In the genomic region with DNA sequence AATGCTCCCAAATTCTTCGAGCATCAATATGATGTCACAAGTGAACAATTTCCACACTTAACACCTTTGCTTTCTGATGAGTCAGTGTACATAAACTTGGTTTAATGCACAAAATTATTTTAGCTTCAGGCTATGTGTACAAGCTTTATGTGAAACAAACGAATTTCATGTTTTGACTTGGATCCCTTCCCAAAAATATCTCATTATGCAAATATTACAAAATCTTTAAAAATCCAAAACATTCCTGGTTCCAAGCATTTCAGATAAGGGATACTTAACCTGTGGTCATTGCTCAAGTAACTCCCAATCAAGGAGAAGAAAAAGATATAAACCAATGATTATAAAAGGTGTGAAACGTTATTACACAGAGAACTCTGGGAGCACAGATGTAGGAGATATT, we compare ENCODE assay signal across 22 cellular contexts. TPM values are rescaled to one million over a fixed set of nuclear protein-coding genes. Genes with fewer than 3 reads are reported as not detected.
DNase-seq lines count a peak whose midpoint lies in the region; ATAC-seq and TF ChIP-seq lines count a peak whose summit lies in the region.
"Had no signal": no experiment of that assay in that cellular context is flagged by ENCODE, and none has a peak within 500 bp of the region (broad histone marks: within the 10 kb centered on the region; RNA-seq: fewer than 3 reads in every experiment).

No MANE protein-coding gene starts in this region.

- POLR2A ChIA-PET in GM10248 (lab: Yijun Ruan, JAX) = no interaction called here

- H3K27ac Mint-ChIP-seq in natural killer cell = peak overlapping the region; percentile 56 to 63
- H3K27ac Mint-ChIP-seq in natural killer cell treated with Interleukin-12 subunit alpha and Interleukin-12 subunit beta and Interleukin-15 and Interleukin-18, amount 100 ng/mL, for 72 hours = peak overlapping the region in 1 of 2 donors; percentile 29
- H3K27ac Mint-ChIP-seq: activated CD4-positive, alpha-beta T cell treated with anti-CD3 and anti-CD28 coated beads, Interleukin-2, amount 10 ng/mL, durations not matched to agents 24 days and 14 days; activated naive CD8-positive, alpha-beta T cell treated with anti-CD3 and anti-CD28 coated beads for 36 hours; progenitor cell of endocrine pancreas had no signal

- H3K9me3 ChIP-seq in adipocyte (ENCODE audit: control insufficient read depth, low read length) = no peaks in the 10 kb centered on the region
- H3K9me3 ChIP-seq: SJCRH30, stomach had no signal

- DNase-seq in natural killer cell (no peak), adipocyte (ENCODE audit: low read depth) (peak; percentile 56), fibroblast of the aortic adventitia (ENCODE audit: low read depth) (peak; percentile 70), Kasumi-1 (lab: John Stamatoyannopoulos, UW) (no peak), GM10248 (ENCODE audit: extremely low spot score) (no peak)
- DNase-seq in natural killer cell treated with Interleukin-12 subunit alpha and Interleukin-12 subunit beta and Interleukin-15 and Interleukin-18, amount 100 ng/mL, for 72 hours (ENCODE audit: low spot score) = no peak
- DNase-seq: activated CD4-positive, alpha-beta T cell treated with anti-CD3 and anti-CD28 coated beads, Interleukin-2, amount 10 ng/mL, durations not matched to agents 24 days and 14 days; activated naive CD8-positive, alpha-beta T cell treated with anti-CD3 and anti-CD28 coated beads for 36 hours; activated T-cell treated with anti-CD3 and anti-CD28 coated beads for 4 hours; Calu3; hippocampal formation; NCI-H1105 treated with DMSO at 0.1 percent for 48 hours; SJCRH30; stimulated activated CD4-positive, alpha-beta T cell treated with anti-CD3 and anti-CD28 coated beads, Interleukin-12 subunit alpha, Interleukin-12 subunit beta, amount 100 ng/mL, for 4 hours; stomach had no signal

- H3K9ac ChIP-seq in adipocyte (ENCODE audit: low read length) = no peak overlapping the region

- intact Hi-C loops in natural killer cell (cut with micrococcal nuclease) = no loop called here

- H3K4me1 ChIP-seq in adipocyte (ENCODE audit: control insufficient read depth, insufficient read depth, low read length) = peaks cover 18% of the 10 kb centered on the region
- H3K4me1 ChIP-seq: SJCRH30 had no signal

- CTCF ChIA-PET in GM10248 (lab: Yijun Ruan, JAX) = interaction anchor here (0.9 to 1.3 kb wide), 2 partner anchors 10 to 11 kb away, joined by 3 read pairs; no protein-coding TSS in a partner anchor

- H3K36me3 ChIP-seq in adipocyte (ENCODE audit: control insufficient read depth, insufficient read depth, low read length, severe bottlenecking) = peaks cover 35% of the 10 kb centered on the region

- H3K9me3 Mint-ChIP-seq in natural killer cell = no peaks in the 10 kb centered on the region
- H3K9me3 Mint-ChIP-seq in natural killer cell treated with Interleukin-12 subunit alpha and Interleukin-12 subunit beta and Interleukin-15 and Interleukin-18, amount 100 ng/mL, for 72 hours = no peaks in the 10 kb centered on the region
- H3K9me3 Mint-ChIP-seq: activated CD4-positive, alpha-beta T cell treated with anti-CD3 and anti-CD28 coated beads, Interleukin-2, amount 10 ng/mL, durations not matched to agents 24 days and 14 days; activated naive CD8-positive, alpha-beta T cell treated with anti-CD3 and anti-CD28 coated beads for 36 hours; GM23338 had no signal

- H3K36me3 Mint-ChIP-seq in natural killer cell = no peaks in the 10 kb centered on the region
- H3K36me3 Mint-ChIP-seq in natural killer cell treated with Interleukin-12 subunit alpha and Interleukin-12 subunit beta and Interleukin-15 and Interleukin-18, amount 100 ng/mL, for 72 hours = peaks cover 6% of the 10 kb centered on the region

- no peak overlapping the region for H3K4me3 Mint-ChIP-seq in natural killer cell
- no peak overlapping the region for H3K4me3 Mint-ChIP-seq in natural killer cell treated with Interleukin-12 subunit alpha and Interleukin-12 subunit beta and Interleukin-15 and Interleukin-18, amount 100 ng/mL, for 72 hours
- H3K4me3 Mint-ChIP-seq: activated CD4-positive, alpha-beta T cell treated with anti-CD3 and anti-CD28 coated beads, Interleukin-2, amount 10 ng/mL, durations not matched to agents 24 days and 14 days; activated naive CD8-positive, alpha-beta T cell treated with anti-CD3 and anti-CD28 coated beads for 36 hours; GM23338 had no signal

- H3K27me3 ChIP-seq in adipocyte (replicated peaks; ENCODE audit: control insufficient read depth, insufficient read depth, low read length) = no peaks in the 10 kb centered on the region
- H3K27me3 ChIP-seq: SJCRH30, stomach had no signal

- no peaks in the 10 kb centered on the region for H3K27me3 Mint-ChIP-seq in natural killer cell (ENCODE audit: low read depth in 2 of 2)
- H3K27me3 Mint-ChIP-seq in natural killer cell treated with Interleukin-12 subunit alpha and Interleukin-12 subunit beta and Interleukin-15 and Interleukin-18, amount 100 ng/mL, for 72 hours = no peaks in the 10 kb centered on the region
- H3K27me3 Mint-ChIP-seq: activated CD4-positive, alpha-beta T cell treated with anti-CD3 and anti-CD28 coated beads, Interleukin-2, amount 10 ng/mL, durations not matched to agents 24 days and 14 days; activated naive CD8-positive, alpha-beta T cell treated with anti-CD3 and anti-CD28 coated beads for 36 hours; progenitor cell of endocrine pancreas had no signal

- no peak overlapping the region for H3K4me3 ChIP-seq in adipocyte (ENCODE audit: low read length)
- H3K4me3 ChIP-seq in fibroblast of the aortic adventitia (ENCODE audit: low read depth, low read length) = no peak overlapping the region
- H3K4me3 ChIP-seq: GM23338, SJCRH30, stomach had no signal

- no peak for ATAC-seq in natural killer cell
- ATAC-seq in natural killer cell treated with Interleukin-12 subunit alpha and Interleukin-12 subunit beta and Interleukin-15 and Interleukin-18, amount 100 ng/mL, for 72 hours = no peak
- no peak for ATAC-seq in HG03439 (IDR thresholded peaks at IDR 0.05; ENCODE audit: unreplicated experiment)
- ATAC-seq in HG03025 (IDR thresholded peaks at IDR 0.05; ENCODE audit: low FRiP score, unreplicated experiment) = no peak
- ATAC-seq: GM23338 had no signal

- peaks cover 37 to 38% of the 10 kb centered on the region in 2 donors for H3K4me1 Mint-ChIP-seq in natural killer cell
- H3K4me1 Mint-ChIP-seq in natural killer cell treated with Interleukin-12 subunit alpha and Interleukin-12 subunit beta and Interleukin-15 and Interleukin-18, amount 100 ng/mL, for 72 hours (ENCODE audit: low read depth in 2 of 2) = peaks cover 24 to 28% of the 10 kb centered on the region in 2 donors

- TF ChIP-seq CTCF in natural killer cell (IDR thresholded peaks at IDR 0.05) (no peak), fibroblast of the aortic adventitia (IDR thresholded peaks at IDR 0.05; ENCODE audit: insufficient read depth, low read length) (no peak), GM10248 (IDR thresholded peaks at IDR 0.05; ENCODE audit: control extremely low read depth, extremely low read depth, low read depth, missing control alignments) (no peak)

RNA-seq across cellular contexts. Expression of a gene that starts 25.2 kb away (rescaled TPM):
- total RNA-seq in natural killer cell = 100 to 1,000 TPM; 102 to 109 (median 102) TPM
- 10 to 100 TPM; 59.0 to 68.9 TPM for total RNA-seq in natural killer cell treated with Interleukin-12 subunit alpha and Interleukin-12 subunit beta and Interleukin-15 and Interleukin-18, amount 100 ng/mL, for 72 hours
- total RNA-seq in fibroblast of the aortic adventitia (ENCODE audit: low replicate concordance) = 13.7 and 64.2 TPM in 2 replicates

RNA-seq across cellular contexts. Expression of a gene that starts 38.0 kb away (rescaled TPM):
- total RNA-seq in natural killer cell (1 to 10 TPM in 1 of 3 donors, under 1 TPM in 1, not detected in 1; 0.68 to 4.9 TPM), fibroblast of the aortic adventitia (ENCODE audit: low replicate concordance) (0.27 and 1.1 TPM in 2 replicates)
- under 1 TPM in 1 of 2 donors, not detected in 1; 0.78 TPM for total RNA-seq in natural killer cell treated with Interleukin-12 subunit alpha and Interleukin-12 subunit beta and Interleukin-15 and Interleukin-18, amount 100 ng/mL, for 72 hours
- total RNA-seq: A673, Calu3, myocyte, SJCRH30, stomach had no signal

RNA-seq across cellular contexts. Expression of a gene that starts 40.0 kb away (rescaled TPM):
- not detected for total RNA-seq in natural killer cell
- not detected for total RNA-seq in natural killer cell treated with Interleukin-12 subunit alpha and Interleukin-12 subunit beta and Interleukin-15 and Interleukin-18, amount 100 ng/mL, for 72 hours
- not detected in 2 replicates for total RNA-seq in fibroblast of the aortic adventitia (ENCODE audit: low replicate concordance)
- total RNA-seq: A673; activated CD4-positive, alpha-beta T cell treated with anti-CD3 and anti-CD28 coated beads, Interleukin-2, amount 10 ng/mL, durations not matched to agents 24 days and 14 days; activated naive CD8-positive, alpha-beta T cell treated with anti-CD3 and anti-CD28 coated beads for 36 hours; Calu3; cerebellum; GM23338; myocyte; progenitor cell of endocrine pancreas; SJCRH30; stomach had no signal

Comparison
In these comparisons a context has a peak if more than half of its experiments do, and no peak if none do; other contexts are left out.
1. DNase-seq: peak in adipocyte (single experiment) and fibroblast of the aortic adventitia (single experiment); none in natural killer cell (single experiment), natural killer cell treated with Interleukin-12 subunit alpha and Interleukin-12 subunit beta and Interleukin-15 and Interleukin-18, amount 100 ng/mL, for 72 hours (single experiment), Kasumi-1 (0 of 2) and GM10248 (single experiment).